In genomic region chr7:71131753-71132520, GRCh38 we compare ENCODE assay signal across 11 cellular contexts. TPM values are rescaled to one million over a fixed set of nuclear protein-coding genes. Genes with fewer than 3 reads are reported as not detected.
A peak's percentile ranks its signal among the peaks of the same experiment; 100 is the strongest.
DNase-seq lines count a peak whose midpoint lies in the region; ATAC-seq and TF ChIP-seq lines count a peak whose summit lies in the region.
"Had no signal": no experiment of that assay in that cellular context is flagged by ENCODE, and none has a peak within 500 bp of the region (broad histone marks: within the 10 kb centered on the region; RNA-seq: fewer than 3 reads in every experiment).

Gene GALNT17 (plus strand): TSS chr7:71132144.

- ATAC-seq in GM21619 (IDR thresholded peaks at IDR 0.05; ENCODE audit: unreplicated experiment), result no peak
- ATAC-seq: Panc1 had no signal

- H3K27ac ChIP-seq in dorsolateral prefrontal cortex (peak within 1 kb of the TSS in 51 of 59 donors; percentile 4 to 89 (median 71)), temporal lobe (ENCODE audit: low read depth, low read length) (no peak within 1 kb of the TSS)

- peaks cover 14% of the 10 kb centered on the region for H3K4me1 Mint-ChIP-seq in mesothelial cell of epicardium

- H3K27ac Mint-ChIP-seq in mesothelial cell of epicardium, result no peak within 1 kb of the TSS
- H3K27ac Mint-ChIP-seq: IgD-negative memory B cell had no signal

- peak; percentile 39 to 67 for DNase-seq in NCI-H1930 (lab: John Stamatoyannopoulos, UW)
- DNase-seq in dorsolateral prefrontal cortex, result peak in 7 of 10 donors; percentile 11 to 60 (median 35)
- peak in 1 of 2 experiments; percentile 51 for DNase-seq in mesothelial cell of epicardium (ENCODE audit: low spot score in 2 of 2, unreplicated experiment in 2 of 2)
- no peak for DNase-seq in GDM1 (lab: John Stamatoyannopoulos, UW)
- no peak for DNase-seq in NCI-H446 (lab: John Stamatoyannopoulos, UW)
- DNase-seq in cerebellar cortex (ENCODE audit: low spot score), result no peak
- DNase-seq: stimulated activated CD4-positive, alpha-beta T cell treated with anti-CD3 and anti-CD28 coated beads, Interleukin-12 subunit alpha, Interleukin-12 subunit beta, amount 100 ng/mL, for 4 hours had no signal

- intact Hi-C loops in dorsolateral prefrontal cortex (cut with DNase I), result loop anchor here (5.0 to 10.0 kb wide), 3 partner anchors 175 to 603 kb away; no protein-coding TSS in a partner anchor

- no peaks in the 10 kb centered on the region for H3K36me3 Mint-ChIP-seq in mesothelial cell of epicardium

- H3K9me3 Mint-ChIP-seq in mesothelial cell of epicardium, result no peaks in the 10 kb centered on the region

- H3K4me3 Mint-ChIP-seq in mesothelial cell of epicardium, result peak within 1 kb of the TSS; percentile 77

- peaks cover 0 to 57% (median 17%) of the 10 kb centered on the region in 45 donors for H3K27me3 ChIP-seq in dorsolateral prefrontal cortex

- H3K4me3 ChIP-seq in dorsolateral prefrontal cortex, result peak within 1 kb of the TSS; percentile 27 to 74 (median 61)

- H3K27me3 Mint-ChIP-seq in mesothelial cell of epicardium (ENCODE audit: low read depth), result peaks cover 81% of the 10 kb centered on the region

- TF ChIP-seq CTCF in dorsolateral prefrontal cortex (IDR thresholded peaks at IDR 0.05 in 54 of 56, conservative IDR thresholded peaks at IDR 0.05 in 2 of 56; ENCODE audit: low read depth in 1 of 56, partially characterized antibody in 56 of 56) (peak in 4 of 56 donors; percentile 2 to 12 (median 6)), mesothelial cell of epicardium (IDR thresholded peaks at IDR 0.05; ENCODE audit: unreplicated experiment) (no peak)

RNA-seq across cellular contexts. Expression of gene GALNT17, which starts in this region (rescaled TPM):
- total RNA-seq in dorsolateral prefrontal cortex (100 to 1,000 TPM in 45 of 120 experiments, 10 to 100 TPM in 75; 30.7 to 141 (median 92.4) TPM), mesothelial cell of epicardium (2.7 to 3.2 TPM (median 2.9 TPM) in 3 replicates), temporal lobe (26.3 TPM)

Comparison
In these comparisons a context has a peak if more than half of its experiments do, and no peak if none do; other contexts are left out.
1. DNase-seq: peak in NCI-H1930 (2 of 2) and dorsolateral prefrontal cortex (7 of 10); none in GDM1 (single experiment), NCI-H446 (0 of 2) and cerebellar cortex (single experiment).